In genomic region chr1:54950361-54951163, GRCh38 we compare ENCODE assay signal across 8 cellular contexts. TPM values are rescaled to one million over a fixed set of nuclear protein-coding genes. Genes with fewer than 3 reads are reported as not detected.
A peak's percentile ranks its signal among the peaks of the same experiment; 100 is the strongest.
DNase-seq lines count a peak whose midpoint lies in the region; ATAC-seq, FAIRE-seq and TF ChIP-seq lines count a peak whose summit lies in the region.

No MANE protein-coding gene starts in this region.

- H3K27me3 ChIP-seq in skeletal muscle tissue (ENCODE audit: control insufficient read depth in 3 of 3, insufficient read depth in 3 of 3, low read length in 3 of 3): no peaks in the 10 kb centered on the region

- no peaks in the 10 kb centered on the region for H3K9me3 ChIP-seq in skeletal muscle tissue (ENCODE audit: control insufficient read depth in 3 of 3, low read length in 3 of 3)

- no peak overlapping the region for H3K4me3 Mint-ChIP-seq in T-helper 2 cell treated with Interferon-gamma antibody and Interleukin-4, amounts not matched to agents 5 μg/mL and 100 μg/mL, for 36 hours
- H3K4me3 Mint-ChIP-seq in MCF 10A (ENCODE audit: unreplicated experiment): no peak overlapping the region

- H3K9ac ChIP-seq in skeletal muscle tissue (ENCODE audit: low read depth in 1 of 3, low read length in 3 of 3): peak overlapping the region; percentile 55 to 85 (median 78)

- H3K27me3 Mint-ChIP-seq in T-helper 2 cell treated with Interferon-gamma antibody and Interleukin-4, amounts not matched to agents 5 μg/mL and 100 μg/mL, for 36 hours (ENCODE audit: low read depth): peaks cover 7% of the 10 kb centered on the region
- H3K27me3 Mint-ChIP-seq in MCF 10A (ENCODE audit: insufficient read depth, unreplicated experiment): no peaks in the 10 kb centered on the region

- peak overlapping the region; percentile 51 to 79 (median 65) for H3K4me3 ChIP-seq in skeletal muscle tissue (ENCODE audit: low read length in 3 of 3)

- no peak overlapping the region for H3K27ac Mint-ChIP-seq in T-helper 2 cell treated with Interferon-gamma antibody and Interleukin-4, amounts not matched to agents 5 μg/mL and 100 μg/mL, for 36 hours
- no peak overlapping the region for H3K27ac Mint-ChIP-seq in MCF 10A (ENCODE audit: low read depth, unreplicated experiment)

- ATAC-seq in HG03520 (IDR thresholded peaks at IDR 0.05; ENCODE audit: unreplicated experiment): no peak

- peaks cover 9 to 14% (median 10%) of the 10 kb centered on the region in 3 donors for H3K4me1 ChIP-seq in skeletal muscle tissue (ENCODE audit: control insufficient read depth in 3 of 3, insufficient read depth in 3 of 3, low read length in 3 of 3)

- no TSS peak for BruUV-seq in MCF 10A (replicated peaks; lab: Mats Ljungman, UMichigan)

- TF ChIP-seq CTCF in AG09319 (IDR thresholded peaks at IDR 0.05; ENCODE audit: low read depth, low read length) (peak; percentile 70), MCF 10A (IDR thresholded peaks at IDR 0.05; ENCODE audit: unreplicated experiment) (peak; percentile 64)

- intact Hi-C loops in MCF 10A (cut with micrococcal nuclease): loop anchor here (1.0 kb wide), 2 partner anchors 46 to 72 kb away; no protein-coding TSS in a partner anchor

- peak overlapping the region; percentile 21 for H3K27ac ChIP-seq in skeletal muscle tissue (ENCODE audit: low read depth, low read length)

- DNase-seq in AG09319 (ENCODE audit: extremely low read depth, low read depth) (peak; percentile 77), GM19239 (ENCODE audit: insufficient read length, low spot score) (peak; percentile 35), NCI-H1694 (lab: John Stamatoyannopoulos, UW) (peak; percentile 88), MCF 10A (ENCODE audit: unreplicated experiment) (peak; percentile 89), iPS-NIHi11 (ENCODE audit: low spot score) (peak; percentile 86)
- peak; percentile 45 for DNase-seq in T-helper 2 cell treated with Interferon-gamma antibody and Interleukin-4, amounts not matched to agents 5 μg/mL and 100 μg/mL, for 36 hours (ENCODE audit: low spot score)

- H3K36me3 Mint-ChIP-seq in T-helper 2 cell treated with Interferon-gamma antibody and Interleukin-4, amounts not matched to agents 5 μg/mL and 100 μg/mL, for 36 hours (ENCODE audit: low read depth): no peaks in the 10 kb centered on the region
- peaks cover 7% of the 10 kb centered on the region for H3K36me3 Mint-ChIP-seq in MCF 10A (ENCODE audit: insufficient read depth, unreplicated experiment)

- no peaks in the 10 kb centered on the region for H3K36me3 ChIP-seq in skeletal muscle tissue (ENCODE audit: control insufficient read depth in 3 of 3, insufficient read depth in 3 of 3, low read length in 3 of 3)

- peak; percentile 88 for FAIRE-seq in GM19239 (lab: Jason Lieb, UNC)

- CTCF ChIA-PET in MCF 10A (lab: Yijun Ruan, JAX): interaction anchor here (0.5 to 12.3 kb wide), 32 partner anchors 9 to 1837 kb away, joined by 3 to 385 read pairs (median 4); partner anchors contain the start of genes BSND and DHCR24

- peaks cover 3% of the 10 kb centered on the region for H3K4me1 Mint-ChIP-seq in T-helper 2 cell treated with Interferon-gamma antibody and Interleukin-4, amounts not matched to agents 5 μg/mL and 100 μg/mL, for 36 hours (ENCODE audit: low read depth)
- H3K4me1 Mint-ChIP-seq in MCF 10A (ENCODE audit: insufficient read depth, unreplicated experiment): peaks cover 26% of the 10 kb centered on the region

- POLR2A ChIA-PET in MCF 10A (lab: Yijun Ruan, JAX): interaction anchor here (0.7 to 2.0 kb wide), 10 partner anchors 12 to 369 kb away, joined by 3 to 13 read pairs (median 3); partner anchors contain the start of gene DHCR24

- H3K9me3 Mint-ChIP-seq in T-helper 2 cell treated with Interferon-gamma antibody and Interleukin-4, amounts not matched to agents 5 μg/mL and 100 μg/mL, for 36 hours: no peaks in the 10 kb centered on the region
- no peaks in the 10 kb centered on the region for H3K9me3 Mint-ChIP-seq in MCF 10A (ENCODE audit: unreplicated experiment)

RNA-seq across cellular contexts. Expression of gene TMEM61, which starts 29.9 kb away (rescaled TPM):
- total RNA-seq in MCF 10A (2022) (0.39 TPM in 1 of 2 replicates, not detected in the other), skeletal muscle tissue (not detected)

RNA-seq across cellular contexts. Expression of gene BSND, which starts 48.2 kb away (rescaled TPM):
- total RNA-seq in MCF 10A (2022) (not detected in 2 replicates), skeletal muscle tissue (not detected)

Comparison
In these comparisons a context has a peak if more than half of its experiments do, and no peak if none do; other contexts are left out.
1. DNase-seq: peak in every context shown above with its lines; median percentile 89 in MCF 10A; 88 in NCI-H1694; 86 in iPS-NIHi11; 77 in AG09319; 45 in T-helper 2 cell treated with Interferon-gamma antibody and Interleukin-4, amounts not matched to agents 5 μg/mL and 100 μg/mL, for 36 hours; 35 in GM19239.